1 cellular context compared by ENCODE assay signal in genomic region chrX:36218801-36219200, GRCh38.
TF ChIP-seq lines count a peak whose summit lies in the region.

No MANE protein-coding gene starts in this region.

TF ChIP-seq in H1, 55 proteins besides CTCF, POLR2A, EP300 and RAD21:
- TF ChIP-seq BACH1 (IDR thresholded peaks at IDR 0.05; ENCODE audit: low read length) (no peak), USF2 (IDR thresholded peaks at IDR 0.05; ENCODE audit: low read length) (no peak), CTBP2 (IDR thresholded peaks at IDR 0.05; ENCODE audit: borderline replicate concordance, insufficient read depth, insufficient read length, low read length) (no peak), TAF7 (optimal IDR thresholded peaks at IDR 0.05; ENCODE audit: borderline replicate concordance, low read depth, low read length) (no peak)
TF ChIP-seq in H1: peak in this region for 0.
